In genomic region chr3:8541486-8541885, GRCh38 we compare ENCODE assay signal across 29 cellular contexts.
"Had no signal": no experiment of that assay in that cellular context is flagged by ENCODE, and none has a peak within 500 bp of the region (broad histone marks: within the 10 kb centered on the region; RNA-seq: fewer than 3 reads in every experiment).

No MANE protein-coding gene starts in this region.

- H3K27ac Mint-ChIP-seq: activated CD4-positive, alpha-beta memory T cell treated with anti-CD3 and anti-CD28 coated beads for 36 hours; activated CD4-positive, alpha-beta T cell treated with anti-CD3 and anti-CD28 coated beads, Interleukin-2, amount 10 ng/mL, durations not matched to agents 24 days and 14 days; activated naive CD4-positive, alpha-beta T cell treated with anti-CD3 and anti-CD28 coated beads, Interleukin-2, amount 10 ng/mL, durations not matched to agents 7 days and 5 days; activated naive CD8-positive, alpha-beta T cell treated with anti-CD3 and anti-CD28 coated beads, Interleukin-2, amount 10 ng/mL, durations not matched to agents 7 days and 5 days; activated T-cell treated with anti-CD3 and anti-CD28 coated beads, Interleukin-2, amount 50 U/mL, for 24 hours; endodermal cell; natural killer cell treated with Interleukin-12 subunit alpha and Interleukin-12 subunit beta and Interleukin-15 and Interleukin-18, amount 100 ng/mL, for 72 hours; T-helper 17 cell had no signal

- H3K4me1 ChIP-seq: prostate gland, transverse colon had no signal

- H3K4me3 ChIP-seq: heart right ventricle, lung, mucosa of descending colon, ovary, prostate gland, right atrium auricular region, spleen, suprapubic skin, transverse colon, vagina had no signal

- H3K36me3 Mint-ChIP-seq: activated CD4-positive, alpha-beta memory T cell treated with anti-CD3 and anti-CD28 coated beads for 36 hours; activated naive CD4-positive, alpha-beta T cell treated with anti-CD3 and anti-CD28 coated beads, Interleukin-2, amount 10 ng/mL, durations not matched to agents 7 days and 5 days; activated naive CD8-positive, alpha-beta T cell treated with anti-CD3 and anti-CD28 coated beads, Interleukin-2, amount 10 ng/mL, durations not matched to agents 7 days and 5 days; natural killer cell treated with Interleukin-12 subunit alpha and Interleukin-12 subunit beta and Interleukin-15 and Interleukin-18, amount 100 ng/mL, for 72 hours had no signal

- ATAC-seq: esophagus mucosa; left lobe of liver; mucosa of descending colon; natural killer cell treated with Interleukin-12 subunit alpha and Interleukin-12 subunit beta and Interleukin-15 and Interleukin-18, amount 100 ng/mL, for 72 hours; T-helper 17 cell had no signal

- H3K27me3 ChIP-seq: heart right ventricle, neutrophil, ovary, right atrium auricular region, spleen, suprapubic skin, transverse colon, vagina had no signal

- H3K9me3 ChIP-seq: heart right ventricle, mucosa of descending colon, neutrophil, ovary, prostate gland, right atrium auricular region, suprapubic skin, transverse colon, vagina had no signal

- H3K4me1 Mint-ChIP-seq: activated CD4-positive, alpha-beta T cell treated with anti-CD3 and anti-CD28 coated beads, Interleukin-2, amount 10 ng/mL, durations not matched to agents 24 days and 14 days; activated naive CD4-positive, alpha-beta T cell treated with anti-CD3 and anti-CD28 coated beads, Interleukin-2, amount 10 ng/mL, durations not matched to agents 7 days and 5 days; activated naive CD8-positive, alpha-beta T cell treated with anti-CD3 and anti-CD28 coated beads, Interleukin-2, amount 10 ng/mL, durations not matched to agents 7 days and 5 days; T-helper 17 cell had no signal

- H3K9me3 Mint-ChIP-seq: activated CD4-positive, alpha-beta memory T cell treated with anti-CD3 and anti-CD28 coated beads for 36 hours; activated CD4-positive, alpha-beta T cell treated with anti-CD3 and anti-CD28 coated beads, Interleukin-2, amount 10 ng/mL, durations not matched to agents 24 days and 14 days; activated naive CD4-positive, alpha-beta T cell treated with anti-CD3 and anti-CD28 coated beads, Interleukin-2, amount 10 ng/mL, durations not matched to agents 7 days and 5 days; activated naive CD8-positive, alpha-beta T cell treated with anti-CD3 and anti-CD28 coated beads, Interleukin-2, amount 10 ng/mL, durations not matched to agents 7 days and 5 days; activated T-cell treated with anti-CD3 and anti-CD28 coated beads, Interleukin-2, amount 50 U/mL, for 24 hours; natural killer cell treated with Interleukin-12 subunit alpha and Interleukin-12 subunit beta and Interleukin-15 and Interleukin-18, amount 100 ng/mL, for 72 hours had no signal

- DNase-seq: activated CD4-positive, alpha-beta memory T cell treated with anti-CD3 and anti-CD28 coated beads for 36 hours; activated CD4-positive, alpha-beta T cell treated with anti-CD3 and anti-CD28 coated beads, Interleukin-2, amount 10 ng/mL, durations not matched to agents 24 days and 14 days; activated CD4-positive, CD25-positive, alpha-beta regulatory T cell treated with anti-CD3 and anti-CD28 coated beads, Interleukin-2, amount 50 U/mL, for 72 hours; activated CD8-positive, alpha-beta memory T cell treated with anti-CD3 and anti-CD28 coated beads, Interleukin-2, amount 50 U/mL, for 4 hours; activated gamma-delta T cell; activated naive CD4-positive, alpha-beta T cell treated with anti-CD3 and anti-CD28 coated beads, Interleukin-2, amount 10 ng/mL, durations not matched to agents 7 days and 5 days; activated naive CD8-positive, alpha-beta T cell treated with anti-CD3 and anti-CD28 coated beads, Interleukin-2, amount 10 ng/mL, durations not matched to agents 7 days and 5 days; activated T-cell treated with anti-CD3 and anti-CD28 coated beads, Interleukin-2, amount 50 U/mL, for 24 hours; caudate nucleus; endodermal cell; heart right ventricle; kidney glomerular epithelial cell; mucosa of descending colon; ovary; spleen; stimulated activated naive CD4-positive, alpha-beta T cell; T-helper 17 cell; T1000; transverse colon; WERI-Rb-1 had no signal

- H3K36me3 ChIP-seq: neutrophil, ovary, prostate gland, transverse colon had no signal

- H3K4me3 Mint-ChIP-seq: activated CD4-positive, alpha-beta memory T cell treated with anti-CD3 and anti-CD28 coated beads for 36 hours; activated CD4-positive, alpha-beta T cell treated with anti-CD3 and anti-CD28 coated beads, Interleukin-2, amount 10 ng/mL, durations not matched to agents 24 days and 14 days; activated naive CD4-positive, alpha-beta T cell treated with anti-CD3 and anti-CD28 coated beads, Interleukin-2, amount 10 ng/mL, durations not matched to agents 7 days and 5 days; activated naive CD8-positive, alpha-beta T cell treated with anti-CD3 and anti-CD28 coated beads, Interleukin-2, amount 10 ng/mL, durations not matched to agents 7 days and 5 days; activated T-cell treated with anti-CD3 and anti-CD28 coated beads, Interleukin-2, amount 50 U/mL, for 24 hours; endodermal cell; natural killer cell treated with Interleukin-12 subunit alpha and Interleukin-12 subunit beta and Interleukin-15 and Interleukin-18, amount 100 ng/mL, for 72 hours; T-helper 17 cell had no signal

- H3K27me3 Mint-ChIP-seq: activated CD4-positive, alpha-beta memory T cell treated with anti-CD3 and anti-CD28 coated beads for 36 hours; activated CD4-positive, alpha-beta T cell treated with anti-CD3 and anti-CD28 coated beads, Interleukin-2, amount 10 ng/mL, durations not matched to agents 24 days and 14 days; activated naive CD4-positive, alpha-beta T cell treated with anti-CD3 and anti-CD28 coated beads, Interleukin-2, amount 10 ng/mL, durations not matched to agents 7 days and 5 days; activated T-cell treated with anti-CD3 and anti-CD28 coated beads, Interleukin-2, amount 50 U/mL, for 24 hours had no signal

- H3K27ac ChIP-seq: neutrophil, ovary, prostate gland, right atrium auricular region, suprapubic skin, transverse colon, WERI-Rb-1 had no signal
